Comparison of ENCODE assay signal across 14 cellular contexts in the genomic region with DNA sequence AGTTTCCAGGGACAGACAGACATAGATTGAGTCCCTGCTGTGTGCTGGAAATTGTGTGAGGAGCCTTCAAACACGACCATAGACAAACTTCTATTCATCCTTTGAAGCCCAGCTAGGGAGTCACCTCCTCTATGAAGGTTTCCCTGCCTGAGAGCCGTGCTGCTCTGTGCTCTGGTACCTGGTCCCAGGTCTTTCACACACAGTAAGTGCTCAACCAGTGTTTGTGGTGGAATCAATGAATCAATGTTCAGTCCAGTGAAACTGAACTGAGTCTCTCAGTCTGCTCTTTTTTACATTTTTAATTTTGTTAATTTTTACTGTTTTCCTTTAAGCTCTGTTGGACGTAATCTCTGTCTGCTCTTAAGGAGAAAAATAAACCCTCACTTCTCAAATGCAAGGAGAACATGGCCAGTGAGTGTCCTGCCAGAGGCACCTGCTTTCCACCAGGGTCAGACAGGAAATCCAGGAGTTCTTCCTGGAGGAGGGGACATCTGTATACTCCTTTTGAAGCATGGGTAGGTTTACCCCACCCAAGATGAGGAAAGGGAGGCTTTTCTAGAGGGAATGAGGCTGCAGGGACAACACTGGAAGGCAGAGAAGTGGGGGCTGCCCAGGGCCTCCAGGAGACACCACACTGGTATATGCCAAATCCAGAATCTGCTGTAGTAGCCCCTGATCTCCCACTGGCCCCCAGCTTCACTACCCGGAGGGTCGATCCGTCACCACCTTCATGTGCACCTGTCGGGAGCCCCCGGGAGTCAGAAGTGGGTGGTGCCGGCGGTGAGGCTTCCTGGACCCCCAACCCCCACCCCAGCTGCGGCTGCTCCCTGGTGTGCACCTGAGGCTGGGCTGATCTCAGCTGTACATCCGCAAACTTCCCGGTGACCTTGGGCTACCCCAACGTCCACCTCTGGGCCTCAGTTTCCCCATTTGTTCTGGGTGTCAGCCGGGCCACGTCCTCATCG.
"Had no signal": no experiment of that assay in that cellular context is flagged by ENCODE, and none has a peak within 500 bp of the region (broad histone marks: within the 10 kb centered on the region; RNA-seq: fewer than 3 reads in every experiment).

No MANE protein-coding gene starts in this region.

- H3K4me1 ChIP-seq: left lung, pancreas had no signal

- H3K9me3 ChIP-seq: pancreas had no signal

- H3K27ac ChIP-seq: left lung, pancreas, upper lobe of left lung had no signal

- H3K36me3 Mint-ChIP-seq: activated naive CD4-positive, alpha-beta T cell treated with anti-CD3 and anti-CD28 coated beads, Interleukin-2, amount 10 ng/mL, durations not matched to agents 7 days and 5 days had no signal

- H3K27ac Mint-ChIP-seq: activated naive CD4-positive, alpha-beta T cell treated with anti-CD3 and anti-CD28 coated beads, Interleukin-2, amount 10 ng/mL, durations not matched to agents 7 days and 5 days; activated T-helper 2 cell treated with anti-CD3 and anti-CD28 coated beads, Interferon-gamma antibody, Interleukin-2, Interleukin-4, amounts not matched to agents 10 μg/mL and 5 μg/mL and 100 μg/mL, durations not matched to agents 14 hours and 24 hours and 36 hours; memory B cell; nephron; T-helper 17 cell had no signal

- H3K4me3 Mint-ChIP-seq: activated naive CD4-positive, alpha-beta T cell treated with anti-CD3 and anti-CD28 coated beads, Interleukin-2, amount 10 ng/mL, durations not matched to agents 7 days and 5 days; memory B cell; T-helper 17 cell had no signal

- H3K9me3 Mint-ChIP-seq: activated naive CD4-positive, alpha-beta T cell treated with anti-CD3 and anti-CD28 coated beads, Interleukin-2, amount 10 ng/mL, durations not matched to agents 7 days and 5 days; activated T-helper 2 cell treated with anti-CD3 and anti-CD28 coated beads, Interferon-gamma antibody, Interleukin-2, Interleukin-4, amounts not matched to agents 10 μg/mL and 5 μg/mL and 100 μg/mL, durations not matched to agents 14 hours and 24 hours and 36 hours had no signal

- H3K36me3 ChIP-seq: left lung, pancreas, upper lobe of left lung had no signal

- ATAC-seq: stimulated activated naive CD8-positive, alpha-beta T cell treated with anti-CD3 and anti-CD28 coated beads, Interleukin-15, Interleukin-2, amounts not matched to agents 100 U/mL and 50 U/mL, for 24 hours; T-helper 17 cell had no signal

- H3K4me3 ChIP-seq: left lung, pancreas, upper lobe of left lung had no signal

- DNase-seq: activated naive CD4-positive, alpha-beta T cell treated with anti-CD3 and anti-CD28 coated beads, Interleukin-2, amount 10 ng/mL, durations not matched to agents 7 days and 5 days; central memory CD4-positive, alpha-beta T cell; cortex of kidney; effector memory CD4-positive, alpha-beta T cell; hippocampal formation; pancreas; stimulated activated CD4-positive, alpha-beta T cell treated with anti-CD3 and anti-CD28 coated beads, Interleukin-2, amount 100 ng/mL, for 48 hours; stimulated activated naive CD8-positive, alpha-beta T cell treated with anti-CD3 and anti-CD28 coated beads, Interleukin-15, Interleukin-2, amounts not matched to agents 100 U/mL and 50 U/mL, for 24 hours; T-helper 17 cell had no signal
